8 cellular contexts compared by ENCODE assay signal in the genomic region with DNA sequence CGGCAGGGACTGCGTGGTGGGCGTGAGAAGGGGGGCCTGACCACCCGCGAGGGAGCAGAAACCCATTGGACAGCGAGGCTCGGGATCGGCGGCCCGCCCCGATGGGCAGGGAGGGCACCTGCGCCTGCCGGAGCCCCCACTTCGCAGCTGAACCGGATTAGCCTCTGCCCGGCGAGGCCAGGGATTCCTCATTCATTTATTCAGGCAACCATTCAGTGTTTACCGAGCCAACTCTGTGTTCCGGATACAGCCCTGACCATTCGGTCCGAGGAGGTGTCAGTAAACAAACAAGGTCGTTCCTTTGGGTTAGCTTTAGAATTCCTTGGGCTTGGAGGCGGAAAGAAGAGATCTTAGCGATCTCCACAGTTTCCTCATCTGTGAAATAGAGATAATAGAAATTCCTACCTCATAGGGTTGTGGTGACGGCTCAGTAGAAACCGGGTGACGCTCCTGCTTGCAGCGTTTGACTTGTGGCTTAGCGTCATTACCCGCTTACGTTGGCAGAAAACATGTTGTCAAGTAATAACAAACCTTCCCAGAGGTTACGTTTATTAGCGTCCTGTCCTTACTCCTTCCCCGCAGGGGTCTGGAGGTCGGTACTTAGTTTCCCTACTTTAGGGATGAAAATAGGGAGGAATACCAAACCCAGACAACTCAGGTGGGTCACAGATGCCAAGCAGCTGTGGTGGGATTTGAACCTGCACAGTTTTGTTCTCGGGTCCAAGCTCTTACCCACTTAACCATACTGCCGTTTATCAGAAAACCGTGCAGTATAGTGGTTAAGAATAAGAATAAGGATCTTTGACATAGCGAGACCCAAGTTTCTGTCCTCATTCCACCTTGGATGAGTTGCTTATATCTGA. TPM values are rescaled to one million over a fixed set of nuclear protein-coding genes. Genes with fewer than 3 reads are reported as not detected.
DNase-seq lines count a peak whose midpoint lies in the region; ATAC-seq and TF ChIP-seq lines count a peak whose summit lies in the region.

No MANE protein-coding gene starts in this region.

- H3K36me3 ChIP-seq in KOPT-K1 (ENCODE audit: insufficient read depth, low read length) = peaks cover 35% of the 10 kb centered on the region

- peaks cover 63% of the 10 kb centered on the region for H3K36me3 Mint-ChIP-seq in activated T-helper 17 cell treated with anti-CD3 and anti-CD28 coated beads, Interleukin-2, amount 50 U/mL, for 72 hours (ENCODE audit: low read depth)
- peaks cover 7% of the 10 kb centered on the region for H3K36me3 Mint-ChIP-seq in nephron (ENCODE audit: low read depth)

- no peaks in the 10 kb centered on the region for H3K9me3 ChIP-seq in KOPT-K1 (ENCODE audit: insufficient read depth, low read length, poor library complexity, severe bottlenecking)

- TF ChIP-seq CTCF in fibroblast of pulmonary artery (IDR thresholded peaks at IDR 0.05; ENCODE audit: low read length, missing control alignments) (no peak), nephron (IDR thresholded peaks at IDR 0.05; ENCODE audit: unreplicated experiment in 3 of 3) (no peak)

- ATAC-seq in GM21717 (IDR thresholded peaks at IDR 0.05; ENCODE audit: unreplicated experiment) = peak; percentile 34
- peak; percentile 61 for ATAC-seq in activated T-helper 17 cell treated with anti-CD3 and anti-CD28 coated beads, Interleukin-2, amount 50 U/mL, for 72 hours (replicated peaks)

- peak overlapping the region; percentile 100 for H3K27ac Mint-ChIP-seq in activated T-helper 17 cell treated with anti-CD3 and anti-CD28 coated beads, Interleukin-2, amount 50 U/mL, for 72 hours
- peak overlapping the region; percentile 96 for H3K27ac Mint-ChIP-seq in nephron

- peak overlapping the region; percentile 80 for H3K27ac ChIP-seq in KOPT-K1 (ENCODE audit: low read depth, low read length, poor library complexity, severe bottlenecking)

- peak; percentile 96 for DNase-seq in Caki2 (ENCODE audit: low read depth)
- DNase-seq in RKO (ENCODE audit: low spot score) = peak; percentile 93
- peak; percentile 96 for DNase-seq in fibroblast of pulmonary artery (ENCODE audit: low read depth)
- DNase-seq in stimulated activated naive CD4-positive, alpha-beta T cell treated with Interleukin-2 at 50 U/mL for 16 hours (lab: John Stamatoyannopoulos, UW) = peak; percentile 69

- peak overlapping the region; percentile 91 for H3K4me3 Mint-ChIP-seq in activated T-helper 17 cell treated with anti-CD3 and anti-CD28 coated beads, Interleukin-2, amount 50 U/mL, for 72 hours
- H3K4me3 Mint-ChIP-seq in nephron = peak overlapping the region; percentile 95 to 99 (median 97)

- in situ Hi-C loops in Caki2 (cut with HindIII; ENCODE audit: low pct_unique_long_range_greater_than_20kb, low sequenced_read_pairs) = no loop called here

- H3K4me3 ChIP-seq in fibroblast of pulmonary artery (replicated peaks; ENCODE audit: low read depth, low read length) = peak overlapping the region; percentile 90

- H3K4me1 Mint-ChIP-seq in activated T-helper 17 cell treated with anti-CD3 and anti-CD28 coated beads, Interleukin-2, amount 50 U/mL, for 72 hours = peaks cover 41% of the 10 kb centered on the region
- peaks cover 29% of the 10 kb centered on the region for H3K4me1 Mint-ChIP-seq in nephron

- no peaks in the 10 kb centered on the region for H3K9me3 Mint-ChIP-seq in activated T-helper 17 cell treated with anti-CD3 and anti-CD28 coated beads, Interleukin-2, amount 50 U/mL, for 72 hours
- no peaks in the 10 kb centered on the region for H3K9me3 Mint-ChIP-seq in nephron

- no peaks in the 10 kb centered on the region for H3K27me3 Mint-ChIP-seq in activated T-helper 17 cell treated with anti-CD3 and anti-CD28 coated beads, Interleukin-2, amount 50 U/mL, for 72 hours
- H3K27me3 Mint-ChIP-seq in nephron (ENCODE audit: low read depth) = peaks cover 9% of the 10 kb centered on the region

RNA-seq across cellular contexts. Expression of a gene that starts 0.9 kb away (rescaled TPM):
- total RNA-seq in Caki2 (2014; rRNA removed; shearing (Covaris generic); ENCODE audit: low replicate concordance) = 30.4 and 47.5 TPM in 2 replicates
- total RNA-seq in activated T-helper 17 cell treated with anti-CD3 and anti-CD28 coated beads, Interleukin-2, amount 50 U/mL, for 72 hours = 10 to 100 TPM; 48.9 to 76.2 TPM

Comparison
In these comparisons a context has a peak if more than half of its experiments do, and no peak if none do; other contexts are left out.
1. Peak in every context shown above with its lines: DNase-seq, ATAC-seq, H3K4me3 ChIP-seq and H3K27ac ChIP-seq.